Comparison of ENCODE assay signal across 9 cellular contexts in genomic region chr11:125166347-125166841, GRCh38. TPM values are rescaled to one million over a fixed set of nuclear protein-coding genes. Genes with fewer than 3 reads are reported as not detected.
DNase-seq lines count a peak whose midpoint lies in the region; ATAC-seq and TF ChIP-seq lines count a peak whose summit lies in the region.
"Had no signal": no experiment of that assay in that cellular context is flagged by ENCODE, and none has a peak within 500 bp of the region (broad histone marks: within the 10 kb centered on the region; RNA-seq: fewer than 3 reads in every experiment).

No MANE protein-coding gene starts in this region.

- peak overlapping the region in 5 of 10 experiments; percentile 54 to 74 (median 63); a peak in 8 of 20 replicates for H3K4me3 ChIP-seq in BLaER1 treated with 17β-estradiol and CSF1 and Interleukin-3, amounts not matched to agents 10 nM and 100 nM
- H3K4me3 ChIP-seq in WI38 (ENCODE audit: low read depth, low read length): peak overlapping the region; percentile 63
- peak overlapping the region; percentile 81 for H3K4me3 ChIP-seq in fibroblast of the aortic adventitia (ENCODE audit: low read depth, low read length)
- H3K4me3 ChIP-seq: K562 had no signal

- no peak for ATAC-seq in HG02840 (IDR thresholded peaks at IDR 0.05; ENCODE audit: low FRiP score, unreplicated experiment)
- no peak for ATAC-seq in HG02938 (IDR thresholded peaks at IDR 0.05; ENCODE audit: unreplicated experiment)
- ATAC-seq: K562 had no signal

- H3K36me3 Mint-ChIP-seq in neural crest cell (ENCODE audit: low read depth) (no peaks in the 10 kb centered on the region), Calu3 (ENCODE audit: insufficient read depth, unreplicated experiment) (peaks cover 5% of the 10 kb centered on the region)

- no peak for TF ChIP-seq CTCF in WI38 (IDR thresholded peaks at IDR 0.05; ENCODE audit: low read depth, low read length)
- TF ChIP-seq CTCF in fibroblast of the aortic adventitia (IDR thresholded peaks at IDR 0.05; ENCODE audit: insufficient read depth, low read length): no peak
- TF ChIP-seq CTCF in neural crest cell (conservative IDR thresholded peaks at IDR 0.05): no peak
- TF ChIP-seq CTCF in Calu3 (IDR thresholded peaks at IDR 0.05; ENCODE audit: unreplicated experiment): no peak

- H3K4me2 ChIP-seq in BLaER1 treated with 17β-estradiol and CSF1 and Interleukin-3, amounts not matched to agents 10 nM and 100 nM: peak overlapping the region in 9 of 11 experiments; percentile 91 to 99 (median 98); a peak in 13 of 22 replicates

- H3K27ac ChIP-seq in BLaER1 treated with 17β-estradiol and CSF1 and Interleukin-3, amounts not matched to agents 10 nM and 100 nM: no peak overlapping the region

- H3K4me1 ChIP-seq in BLaER1 treated with 17β-estradiol and CSF1 and Interleukin-3, amounts not matched to agents 10 nM and 100 nM: peaks cover 9 to 19% (median 15%) of the 10 kb centered on the region in 10 experiments; a peak in 17 of 20 replicates

- H3K9me3 ChIP-seq in BLaER1 treated with 17β-estradiol and CSF1 and Interleukin-3, amounts not matched to agents 10 nM and 100 nM (replicated peaks in 1 of 11): no peaks in the 10 kb centered on the region

- H3K36me3 ChIP-seq in BLaER1 treated with 17β-estradiol and CSF1 and Interleukin-3, amounts not matched to agents 10 nM and 100 nM: no peaks in the 10 kb centered on the region

- H3K9ac ChIP-seq in BLaER1 treated with 17β-estradiol and CSF1 and Interleukin-3, amounts not matched to agents 10 nM and 100 nM: no peak overlapping the region

- peak overlapping the region; percentile 98 for H3K4me3 Mint-ChIP-seq in neural crest cell
- H3K4me3 Mint-ChIP-seq in Calu3 (ENCODE audit: low read depth, unreplicated experiment): no peak overlapping the region

- no TSS peak for BruUV-seq in Calu3 (replicated peaks; lab: Mats Ljungman, UMichigan)

- H3K27me3 Mint-ChIP-seq in neural crest cell (ENCODE audit: low read depth) (peaks cover 13% of the 10 kb centered on the region), Calu3 (ENCODE audit: unreplicated experiment) (peaks cover 97% of the 10 kb centered on the region)

- intact Hi-C loops in Calu3 (cut with micrococcal nuclease; ENCODE audit: unreplicated experiment): loop anchor here (5.0 kb wide), 1 partner anchor 231 kb away; no protein-coding TSS in a partner anchor

- peak; percentile 37 for DNase-seq in fibroblast of the aortic adventitia (ENCODE audit: low read depth)
- peak; percentile 30 for DNase-seq in neural crest cell (ENCODE audit: low read depth, low spot score)
- no peak for DNase-seq in T1000 (lab: John Stamatoyannopoulos, UW)
- DNase-seq in Calu3: no peak

- CTCF ChIA-PET in Calu3 (lab: Charles Lee): no interaction called here

- peaks cover 0 to 41% (median 24%) of the 10 kb centered on the region in 11 experiments; a peak in 16 of 22 replicates for H4K20me1 ChIP-seq in BLaER1 treated with 17β-estradiol and CSF1 and Interleukin-3, amounts not matched to agents 10 nM and 100 nM

- peak overlapping the region; percentile 97 for H3K27ac Mint-ChIP-seq in neural crest cell (ENCODE audit: unreplicated experiment)
- H3K27ac Mint-ChIP-seq in Calu3 (ENCODE audit: unreplicated experiment): no peak overlapping the region

- peaks cover 78 to 92% (median 90%) of the 10 kb centered on the region in 11 experiments for H3K27me3 ChIP-seq in BLaER1 treated with 17β-estradiol and CSF1 and Interleukin-3, amounts not matched to agents 10 nM and 100 nM

- no peaks in the 10 kb centered on the region for H3K9me3 Mint-ChIP-seq in neural crest cell
- H3K9me3 Mint-ChIP-seq in Calu3 (ENCODE audit: low read depth, unreplicated experiment): no peaks in the 10 kb centered on the region

- peaks cover 80% of the 10 kb centered on the region for H3K4me1 Mint-ChIP-seq in neural crest cell
- H3K4me1 Mint-ChIP-seq in Calu3 (ENCODE audit: low read depth, unreplicated experiment): no peaks in the 10 kb centered on the region

RNA-seq across cellular contexts. Expression of gene PKNOX2, which starts 1.8 kb away (rescaled TPM):
- total RNA-seq in fibroblast of the aortic adventitia (ENCODE audit: low replicate concordance): 2.0 and 8.6 TPM in 2 replicates
- total RNA-seq in neural crest cell: 21.5 and 23.5 TPM in 2 replicates
- not detected in 2 replicates for total RNA-seq in Calu3 (2022)
- total RNA-seq: K562 had no signal

RNA-seq across cellular contexts. Expression of gene TMEM218, which starts 55.0 kb away (rescaled TPM):
- total RNA-seq in fibroblast of the aortic adventitia (ENCODE audit: low replicate concordance) (9.2 and 35.1 TPM in 2 replicates), neural crest cell (30.4 and 34.6 TPM in 2 replicates), Calu3 (2022) (10.0 and 14.5 TPM in 2 replicates)

Comparison
In these comparisons a context has a peak if more than half of its experiments do, and no peak if none do; other contexts are left out.
1. DNase-seq: peak in fibroblast of the aortic adventitia (single experiment) and neural crest cell (single experiment); none in T1000 (single experiment) and Calu3 (single experiment).